11 cellular contexts compared by ENCODE assay signal in genomic region chr4:25440478-25441030, GRCh38.
DNase-seq lines count a peak whose midpoint lies in the region; ATAC-seq, FAIRE-seq and TF ChIP-seq lines count a peak whose summit lies in the region.
"Had no signal": no experiment of that assay in that cellular context is flagged by ENCODE, and none has a peak within 500 bp of the region (broad histone marks: within the 10 kb centered on the region; RNA-seq: fewer than 3 reads in every experiment).

No MANE protein-coding gene starts in this region.

- H2AFZ ChIP-seq in parathyroid adenoma: peak overlapping the region; percentile 53

- H3K4me1 ChIP-seq in kidney (ENCODE audit: control insufficient read depth in 1 of 2, insufficient read depth in 1 of 2, low read depth in 1 of 2, low read length in 2 of 2) (no peaks in the 10 kb centered on the region), parathyroid adenoma (no peaks in the 10 kb centered on the region)
- H3K4me1 ChIP-seq: transverse colon had no signal

- H3K27me3 ChIP-seq in parathyroid adenoma (ENCODE audit: control insufficient read depth, insufficient read depth, low read length): no peaks in the 10 kb centered on the region
- H3K27me3 ChIP-seq: transverse colon had no signal

- H3K27ac ChIP-seq in kidney (ENCODE audit: low read depth in 2 of 2, low read length in 2 of 2): no peak overlapping the region
- H3K27ac ChIP-seq in parathyroid adenoma: no peak overlapping the region
- H3K27ac ChIP-seq: transverse colon had no signal

- H3K27ac Mint-ChIP-seq in brain: peak overlapping the region; percentile 6 to 85 (median 81)

- no peak overlapping the region for H3K9ac ChIP-seq in kidney (ENCODE audit: low read length in 2 of 2)
- H3K9ac ChIP-seq in parathyroid adenoma: no peak overlapping the region

- H3K9me3 ChIP-seq in kidney (ENCODE audit: control insufficient read depth in 1 of 2, low read length in 2 of 2): no peaks in the 10 kb centered on the region
- no peaks in the 10 kb centered on the region for H3K9me3 ChIP-seq in parathyroid adenoma (ENCODE audit: control insufficient read depth, low read length)
- H3K9me3 ChIP-seq: transverse colon had no signal

- no peak overlapping the region for H3K4me3 ChIP-seq in kidney (ENCODE audit: low read length in 2 of 2)
- H3K4me3 ChIP-seq in parathyroid adenoma (ENCODE audit: low read depth, low read length): no peak overlapping the region
- H3K4me3 ChIP-seq: transverse colon had no signal

- H3K4me2 ChIP-seq in parathyroid adenoma (ENCODE audit: low read length): no peak overlapping the region

- no peaks in the 10 kb centered on the region for H3K36me3 Mint-ChIP-seq in brain

- H3K36me3 ChIP-seq in kidney (ENCODE audit: control insufficient read depth in 1 of 2, insufficient read depth in 2 of 2, low read length in 2 of 2) (no peaks in the 10 kb centered on the region), parathyroid adenoma (ENCODE audit: control insufficient read depth, insufficient read depth, low read length) (no peaks in the 10 kb centered on the region)
- H3K36me3 ChIP-seq: transverse colon had no signal

- TF ChIP-seq CTCF in brain (conservative IDR thresholded peaks at IDR 0.05) (no peak), kidney (IDR thresholded peaks at IDR 0.05; ENCODE audit: borderline replicate concordance, extremely low read depth, insufficient read depth) (no peak), parathyroid adenoma (IDR thresholded peaks at IDR 0.05) (no peak)

- H3K4me3 Mint-ChIP-seq in brain: peak overlapping the region in 1 of 5 experiments; percentile 3

- FAIRE-seq in kidney (lab: Jason Lieb, UNC): no peak
- FAIRE-seq: endometrium had no signal

- H3K4me1 Mint-ChIP-seq in brain: peaks cover 26% of the 10 kb centered on the region

- no peaks in the 10 kb centered on the region for H3K79me2 ChIP-seq in parathyroid adenoma

- intact Hi-C loops in kidney (cut with DNase I): no loop called here

- H3K27me3 Mint-ChIP-seq in brain: no peaks in the 10 kb centered on the region

- DNase-seq in kidney (peak; percentile 81), DMS114 treated with DMSO at 0.1 percent for 48 hours (lab: John Stamatoyannopoulos, UW; ENCODE audit: unreplicated experiment) (no peak), NCI-H748 treated with DMSO at 0.1 percent for 48 hours (lab: John Stamatoyannopoulos, UW) (no peak), NCI-H187 (lab: John Stamatoyannopoulos, UW) (no peak), SW480 (ENCODE audit: low spot score) (no peak)
- DNase-seq: NCI-H1417 treated with DMSO at 0.1 percent for 48 hours had no signal

- peak; percentile 11 for ATAC-seq in HG03342 (IDR thresholded peaks at IDR 0.05; ENCODE audit: unreplicated experiment)

- H3K9me3 Mint-ChIP-seq in brain: peaks cover 0 to 2% (median 0%) of the 10 kb centered on the region in 5 experiments
